ENCODE assay signal across 15 cellular contexts in the genomic region with DNA sequence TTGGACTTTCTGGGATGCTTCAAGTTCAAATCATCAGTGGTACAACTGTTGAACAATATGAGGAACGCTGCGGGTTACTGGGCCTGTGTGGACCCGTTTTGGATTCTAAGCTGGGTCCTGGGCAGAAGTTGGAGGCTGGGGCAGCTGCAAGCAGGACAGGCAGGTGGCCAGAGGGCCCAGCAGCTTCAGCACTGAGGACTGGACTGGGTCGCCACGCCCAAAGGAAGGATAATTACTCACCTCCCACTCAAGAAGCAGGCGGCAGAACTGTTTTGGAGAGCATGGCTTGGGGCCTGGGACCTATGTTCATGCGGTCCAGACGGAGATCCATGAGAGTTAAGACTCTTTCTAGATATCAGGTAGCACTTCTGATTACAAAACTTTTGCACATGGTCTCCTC. TPM values are rescaled to one million over a fixed set of nuclear protein-coding genes. Genes with fewer than 3 reads are reported as not detected.
DNase-seq lines count a peak whose midpoint lies in the region; ATAC-seq and TF ChIP-seq lines count a peak whose summit lies in the region.
"Had no signal": no experiment of that assay in that cellular context is flagged by ENCODE, and none has a peak within 500 bp of the region (broad histone marks: within the 10 kb centered on the region; RNA-seq: fewer than 3 reads in every experiment).

No MANE protein-coding gene starts in this region.

- H3K9me3 Mint-ChIP-seq in stimulated activated naive CD8-positive, alpha-beta T cell treated with anti-CD3 and anti-CD28 coated beads, Interleukin-15, Interleukin-2, amounts not matched to agents 100 ng/mL and 50 ng/mL, for 24 hours, result no peaks in the 10 kb centered on the region
- no peaks in the 10 kb centered on the region for H3K9me3 Mint-ChIP-seq in activated CD4-positive, alpha-beta memory T cell treated with anti-CD3 and anti-CD28 coated beads, Interleukin-2, amount 10 ng/mL, durations not matched to agents 7 days and 5 days
- H3K9me3 Mint-ChIP-seq in immature natural killer cell, result no peaks in the 10 kb centered on the region

- H3K4me1 Mint-ChIP-seq in stimulated activated naive CD8-positive, alpha-beta T cell treated with anti-CD3 and anti-CD28 coated beads, Interleukin-15, Interleukin-2, amounts not matched to agents 100 ng/mL and 50 ng/mL, for 24 hours (ENCODE audit: low read depth), result peaks cover 51% of the 10 kb centered on the region
- H3K4me1 Mint-ChIP-seq in activated CD4-positive, alpha-beta memory T cell treated with anti-CD3 and anti-CD28 coated beads, Interleukin-2, amount 10 ng/mL, durations not matched to agents 7 days and 5 days, result peaks cover 48% of the 10 kb centered on the region
- peaks cover 47 to 50% of the 10 kb centered on the region in 2 donors for H3K4me1 Mint-ChIP-seq in immature natural killer cell

- H3K4me3 Mint-ChIP-seq in stimulated activated naive CD8-positive, alpha-beta T cell treated with anti-CD3 and anti-CD28 coated beads, Interleukin-15, Interleukin-2, amounts not matched to agents 100 ng/mL and 50 ng/mL, for 24 hours, result peak overlapping the region; percentile 99
- H3K4me3 Mint-ChIP-seq in activated CD4-positive, alpha-beta memory T cell treated with anti-CD3 and anti-CD28 coated beads, Interleukin-2, amount 10 ng/mL, durations not matched to agents 7 days and 5 days, result peak overlapping the region; percentile 99
- H3K4me3 Mint-ChIP-seq in immature natural killer cell, result peak overlapping the region; percentile 23 to 97 (median 63)

- TF ChIP-seq CTCF in GM10266 (IDR thresholded peaks at IDR 0.05; ENCODE audit: control insufficient read depth, insufficient read depth, low read depth, missing control alignments), result no peak
- no peak for TF ChIP-seq CTCF in coronary artery (IDR thresholded peaks at IDR 0.05)

- POLR2A ChIA-PET in activated CD4-positive, alpha-beta memory T cell treated with anti-CD3 and anti-CD28 coated beads, Interleukin-2, amount 10 ng/mL, durations not matched to agents 7 days and 5 days (lab: Charles Lee), result interaction anchor here (0.7 to 2.6 kb wide), 4 partner anchors 10 to 117 kb away, joined by 3 to 21 read pairs (median 6); a partner anchor contains a TSS

- peaks cover 18% of the 10 kb centered on the region for H3K27me3 Mint-ChIP-seq in stimulated activated naive CD8-positive, alpha-beta T cell treated with anti-CD3 and anti-CD28 coated beads, Interleukin-15, Interleukin-2, amounts not matched to agents 100 ng/mL and 50 ng/mL, for 24 hours
- H3K27me3 Mint-ChIP-seq in activated CD4-positive, alpha-beta memory T cell treated with anti-CD3 and anti-CD28 coated beads, Interleukin-2, amount 10 ng/mL, durations not matched to agents 7 days and 5 days, result peaks cover 17% of the 10 kb centered on the region
- peaks cover 8 to 16% (median 13%) of the 10 kb centered on the region in 3 donors for H3K27me3 Mint-ChIP-seq in immature natural killer cell (ENCODE audit: low read depth in 3 of 3)

- ATAC-seq in stimulated activated naive CD8-positive, alpha-beta T cell treated with anti-CD3 and anti-CD28 coated beads, Interleukin-15, Interleukin-2, amounts not matched to agents 100 U/mL and 50 U/mL, for 24 hours, result no peak
- ATAC-seq: psoas muscle had no signal

- no peak overlapping the region for H3K27ac Mint-ChIP-seq in stimulated activated naive CD8-positive, alpha-beta T cell treated with anti-CD3 and anti-CD28 coated beads, Interleukin-15, Interleukin-2, amounts not matched to agents 100 ng/mL and 50 ng/mL, for 24 hours
- H3K27ac Mint-ChIP-seq in activated CD4-positive, alpha-beta memory T cell treated with anti-CD3 and anti-CD28 coated beads, Interleukin-2, amount 10 ng/mL, durations not matched to agents 7 days and 5 days, result no peak overlapping the region
- H3K27ac Mint-ChIP-seq in immature natural killer cell, result no peak overlapping the region

- CTCF ChIA-PET in activated CD4-positive, alpha-beta memory T cell treated with anti-CD3 and anti-CD28 coated beads, Interleukin-2, amount 10 ng/mL, durations not matched to agents 7 days and 5 days (lab: Charles Lee), result no interaction called here

- peaks cover 11% of the 10 kb centered on the region for H3K36me3 Mint-ChIP-seq in stimulated activated naive CD8-positive, alpha-beta T cell treated with anti-CD3 and anti-CD28 coated beads, Interleukin-15, Interleukin-2, amounts not matched to agents 100 ng/mL and 50 ng/mL, for 24 hours (ENCODE audit: low read depth)
- peaks cover 16% of the 10 kb centered on the region for H3K36me3 Mint-ChIP-seq in activated CD4-positive, alpha-beta memory T cell treated with anti-CD3 and anti-CD28 coated beads, Interleukin-2, amount 10 ng/mL, durations not matched to agents 7 days and 5 days (ENCODE audit: low read depth)
- peaks cover 0 to 5% (median 3%) of the 10 kb centered on the region in 3 donors for H3K36me3 Mint-ChIP-seq in immature natural killer cell

- H3K27ac ChIP-seq in coronary artery, result no peak overlapping the region
- H3K27ac ChIP-seq: psoas muscle, tibial nerve had no signal

- no peak for DNase-seq in stimulated activated naive CD8-positive, alpha-beta T cell treated with anti-CD3 and anti-CD28 coated beads, Interleukin-15, Interleukin-2, amounts not matched to agents 100 U/mL and 50 U/mL, for 24 hours
- DNase-seq in activated CD4-positive, alpha-beta memory T cell treated with anti-CD3 and anti-CD28 coated beads, Interleukin-2, amount 10 ng/mL, durations not matched to agents 7 days and 5 days, result no peak
- DNase-seq in immature natural killer cell (no peak), GM10266 (ENCODE audit: extremely low spot score) (no peak), NCI-H2171 treated with DMSO at 0.1 percent for 48 hours (lab: John Stamatoyannopoulos, UW) (no peak), coronary artery (ENCODE audit: low spot score) (no peak), ureter (ENCODE audit: low spot score) (no peak)
- DNase-seq: AML-193; effector CD4-positive, alpha-beta T cell; mesendoderm; NCI-H2081 treated with DMSO at 0.1 percent for 48 hours; psoas muscle; Right ventricle myocardium superior had no signal

- H3K4me3 ChIP-seq in coronary artery, result no peak overlapping the region

RNA-seq across cellular contexts. Expression of a gene that starts 1.5 kb away (rescaled TPM):
- total RNA-seq in activated CD4-positive, alpha-beta memory T cell treated with anti-CD3 and anti-CD28 coated beads, Interleukin-2, amount 10 ng/mL, durations not matched to agents 7 days and 5 days, result 10 to 100 TPM; 38.1 to 38.9 TPM
- polyA plus RNA-seq in immature natural killer cell, result 10 to 100 TPM; 77.2 to 99.9 (median 91.5) TPM
- 28.7 TPM for total RNA-seq in ureter

RNA-seq across cellular contexts. Expression of a gene that starts 49.6 kb away (rescaled TPM):
- 10 to 100 TPM; 87.2 to 92.2 TPM for total RNA-seq in activated CD4-positive, alpha-beta memory T cell treated with anti-CD3 and anti-CD28 coated beads, Interleukin-2, amount 10 ng/mL, durations not matched to agents 7 days and 5 days
- polyA plus RNA-seq in immature natural killer cell, result 1 to 10 TPM; 2.8 to 8.3 (median 4.1) TPM
- total RNA-seq in ureter, result 93.7 TPM

RNA-seq across cellular contexts. Expression of a gene that starts 49.8 kb away (rescaled TPM):
- 1 to 10 TPM; 6.4 to 6.9 TPM for total RNA-seq in activated CD4-positive, alpha-beta memory T cell treated with anti-CD3 and anti-CD28 coated beads, Interleukin-2, amount 10 ng/mL, durations not matched to agents 7 days and 5 days
- 10 to 100 TPM in 2 of 3 donors, 1 to 10 TPM in 1; 7.2 to 18.8 (median 11.3) TPM for polyA plus RNA-seq in immature natural killer cell
- total RNA-seq in ureter, result 17.2 TPM

RNA-seq across cellular contexts. Expression of a gene that starts 59.7 kb away (rescaled TPM):
- total RNA-seq in activated CD4-positive, alpha-beta memory T cell treated with anti-CD3 and anti-CD28 coated beads, Interleukin-2, amount 10 ng/mL, durations not matched to agents 7 days and 5 days, result 100 to 1,000 TPM in 1 of 2 experiments, 10 to 100 TPM in 1; 94.0 to 106 TPM
- 10 to 100 TPM; 28.2 to 60.0 (median 35.7) TPM for polyA plus RNA-seq in immature natural killer cell
- total RNA-seq in ureter, result 109 TPM
